ENCODE assay signal across 8 cellular contexts in the genomic region with DNA sequence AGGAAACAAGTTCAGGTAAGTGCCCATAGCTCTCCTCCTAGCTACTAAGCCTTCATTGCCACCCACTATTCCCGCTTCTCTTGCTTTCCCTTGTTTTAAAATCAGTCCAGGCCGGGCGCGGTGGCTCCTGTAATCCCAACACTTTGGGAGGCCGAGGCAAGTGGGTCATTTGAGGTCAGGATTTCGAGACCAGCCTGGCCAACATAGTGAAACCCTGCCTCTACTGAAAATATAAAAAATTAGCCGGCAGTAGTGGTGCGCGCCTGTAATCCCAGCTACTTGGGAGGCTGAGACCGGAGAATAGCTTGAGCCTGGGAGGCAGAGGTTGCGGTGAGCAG. TPM values are rescaled to one million over a fixed set of nuclear protein-coding genes. Genes with fewer than 3 reads are reported as not detected.
A peak's percentile ranks its signal among the peaks of the same experiment; 100 is the strongest.
DNase-seq lines count a peak whose midpoint lies in the region; ATAC-seq and TF ChIP-seq lines count a peak whose summit lies in the region.

No MANE protein-coding gene starts in this region.

- H3K23ac ChIP-seq in H9 (ENCODE audit: insufficient read length, low read depth, low read length) = no peak overlapping the region

- H3K79me1 ChIP-seq in H9 (ENCODE audit: insufficient read depth, low read depth, low read length, poor library complexity, severe bottlenecking) = no peaks in the 10 kb centered on the region

- H3K4me2 ChIP-seq in H9 (ENCODE audit: insufficient read depth, insufficient read length, low read length) = peak overlapping the region; percentile 47

- H3K36me3 Mint-ChIP-seq in H9 (ENCODE audit: insufficient read depth in 1 of 3, low read depth in 3 of 3) = no peaks in the 10 kb centered on the region
- no peaks in the 10 kb centered on the region for H3K36me3 Mint-ChIP-seq in activated T-helper 17 cell treated with anti-CD3 and anti-CD28 coated beads, Interleukin-2, amount 50 U/mL, for 72 hours (ENCODE audit: low read depth)
- no peaks in the 10 kb centered on the region for H3K36me3 Mint-ChIP-seq in stimulated activated memory B cell treated with anti-CD40 and anti-IgM and Interleukin-4, amounts not matched to agents 10 μg/mL and 1 μg/mL and 100 μg/mL, for 72 hours

- H3K4me1 ChIP-seq in H9 (ENCODE audit: insufficient read depth, low read length) = no peaks in the 10 kb centered on the region; the same call in 1 of the 2 replicates
- peaks cover 14 to 23% (median 21%) of the 10 kb centered on the region in 3 donors for H3K4me1 ChIP-seq in skeletal muscle tissue (ENCODE audit: control insufficient read depth in 3 of 3, insufficient read depth in 3 of 3, low read length in 3 of 3)

- DNase-seq in H9 (no peak), foreskin fibroblast (no peak), NCI-H187 treated with DMSO at 0.1 percent for 48 hours (lab: John Stamatoyannopoulos, UW) (no peak), SW480 (ENCODE audit: low spot score) (no peak)

- H3K9me3 ChIP-seq in H9 (ENCODE audit: control insufficient read depth, low read depth, low read length) (no peaks in the 10 kb centered on the region), skeletal muscle tissue (ENCODE audit: control insufficient read depth in 3 of 3, low read length in 3 of 3) (no peaks in the 10 kb centered on the region)

- no peaks in the 10 kb centered on the region for H3K36me3 ChIP-seq in skeletal muscle tissue (ENCODE audit: control insufficient read depth in 3 of 3, insufficient read depth in 3 of 3, low read length in 3 of 3)

- peaks cover 31 to 37% of the 10 kb centered on the region in 2 experiments for H3K4me1 Mint-ChIP-seq in H9
- peaks cover 16% of the 10 kb centered on the region for H3K4me1 Mint-ChIP-seq in activated T-helper 17 cell treated with anti-CD3 and anti-CD28 coated beads, Interleukin-2, amount 50 U/mL, for 72 hours
- peaks cover 40% of the 10 kb centered on the region for H3K4me1 Mint-ChIP-seq in stimulated activated memory B cell treated with anti-CD40 and anti-IgM and Interleukin-4, amounts not matched to agents 10 μg/mL and 1 μg/mL and 100 μg/mL, for 72 hours

- H3K79me2 ChIP-seq in H9 (ENCODE audit: insufficient read depth, low read length) = no peaks in the 10 kb centered on the region; the same call in 1 of the 2 replicates

- no peak overlapping the region for H3K9ac ChIP-seq in H9 (ENCODE audit: extremely low read depth, insufficient read length, low read length)
- H3K9ac ChIP-seq in skeletal muscle tissue (ENCODE audit: low read depth in 1 of 3, low read length in 3 of 3) = no peak overlapping the region

- no peak overlapping the region for H2BK15ac ChIP-seq in H9 (ENCODE audit: low read depth, low read length)

- H3K14ac ChIP-seq in H9 (ENCODE audit: insufficient read depth, low read length) = no peak overlapping the region

- H3K27ac ChIP-seq in H9 (ENCODE audit: insufficient read length, low read depth, low read length) = no peak overlapping the region
- peak overlapping the region; percentile 37 for H3K27ac ChIP-seq in skeletal muscle tissue (ENCODE audit: low read depth, low read length)

- H3T11ph ChIP-seq in H9 (ENCODE audit: low read length) = no peak overlapping the region

- H2AK5ac ChIP-seq in H9 (ENCODE audit: insufficient read length, low read length) = no peak overlapping the region

- no peak overlapping the region for H3K27ac Mint-ChIP-seq in H9
- H3K27ac Mint-ChIP-seq in activated T-helper 17 cell treated with anti-CD3 and anti-CD28 coated beads, Interleukin-2, amount 50 U/mL, for 72 hours = peak overlapping the region; percentile 85
- H3K27ac Mint-ChIP-seq in stimulated activated memory B cell treated with anti-CD40 and anti-IgM and Interleukin-4, amounts not matched to agents 10 μg/mL and 1 μg/mL and 100 μg/mL, for 72 hours = no peak overlapping the region

- no peak overlapping the region for H2BK5ac ChIP-seq in H9 (ENCODE audit: insufficient read length, low read length)

- no peak overlapping the region for H2BK12ac ChIP-seq in H9 (ENCODE audit: insufficient read length, low read depth, low read length)

- H3K9me3 Mint-ChIP-seq in H9 = no peaks in the 10 kb centered on the region
- no peaks in the 10 kb centered on the region for H3K9me3 Mint-ChIP-seq in activated T-helper 17 cell treated with anti-CD3 and anti-CD28 coated beads, Interleukin-2, amount 50 U/mL, for 72 hours
- no peaks in the 10 kb centered on the region for H3K9me3 Mint-ChIP-seq in stimulated activated memory B cell treated with anti-CD40 and anti-IgM and Interleukin-4, amounts not matched to agents 10 μg/mL and 1 μg/mL and 100 μg/mL, for 72 hours

- no peaks in the 10 kb centered on the region for H4K20me1 ChIP-seq in H9 (ENCODE audit: control insufficient read depth, insufficient read depth, insufficient read length)

- no peak overlapping the region for H3K18ac ChIP-seq in H9 (ENCODE audit: insufficient read length, low read depth, low read length)

- peak overlapping the region in 1 of 2 experiments; percentile 75; a peak in 2 of 5 replicates for H3K4me3 Mint-ChIP-seq in H9
- H3K4me3 Mint-ChIP-seq in activated T-helper 17 cell treated with anti-CD3 and anti-CD28 coated beads, Interleukin-2, amount 50 U/mL, for 72 hours = peak overlapping the region; percentile 93
- H3K4me3 Mint-ChIP-seq in stimulated activated memory B cell treated with anti-CD40 and anti-IgM and Interleukin-4, amounts not matched to agents 10 μg/mL and 1 μg/mL and 100 μg/mL, for 72 hours = no peak overlapping the region

- peaks cover 3% of the 10 kb centered on the region for H3K23me2 ChIP-seq in H9 (ENCODE audit: insufficient read length, low read depth, low read length, poor library complexity, severe bottlenecking)

- no peak overlapping the region for H4K91ac ChIP-seq in H9 (ENCODE audit: insufficient read length, low read depth, low read length)

- WGBS in H9 (ENCODE audit: extremely low coverage, insufficient read length, low lambda C conversion rate) = no CpG with 5 or more reads among the region's 11 CpGs

- H3K56ac ChIP-seq in H9 (ENCODE audit: insufficient read length, low read depth, low read length) = no peak overlapping the region

- TF ChIP-seq CTCF in H9 (conservative IDR thresholded peaks at IDR 0.05) = no peak
- TF ChIP-seq CTCF in foreskin fibroblast (IDR thresholded peaks at IDR 0.05; ENCODE audit: low read depth, low read length) = no peak

- no peak for ATAC-seq in activated T-helper 17 cell treated with anti-CD3 and anti-CD28 coated beads, Interleukin-2, amount 50 U/mL, for 72 hours (replicated peaks)
- no peak for ATAC-seq in stimulated activated memory B cell treated with anti-CD40 and anti-IgM and Interleukin-4, amounts not matched to agents 10 μg/mL and 1 μg/mL and 100 μg/mL, for 72 hours
- ATAC-seq in HG03469 (IDR thresholded peaks at IDR 0.05; ENCODE audit: unreplicated experiment) = no peak

- no peak overlapping the region for H4K5ac ChIP-seq in H9 (ENCODE audit: insufficient read length, low read depth, low read length)

- H3K27me3 ChIP-seq in H9 (ENCODE audit: insufficient read depth, low read length) (no peaks in the 10 kb centered on the region), skeletal muscle tissue (ENCODE audit: control insufficient read depth in 3 of 3, insufficient read depth in 3 of 3, low read length in 3 of 3) (peaks cover 0 to 7% (median 0%) of the 10 kb centered on the region in 3 donors)

- peak overlapping the region; percentile 21 to 60 for H3K4me3 ChIP-seq in foreskin fibroblast (ENCODE audit: low read depth in 1 of 2, low read length in 2 of 2)
- peak overlapping the region in 2 of 3 donors; percentile 55 to 71 for H3K4me3 ChIP-seq in skeletal muscle tissue (ENCODE audit: low read length in 3 of 3)

- H2BK120ac ChIP-seq in H9 (ENCODE audit: low read depth, low read length, poor library complexity, severe bottlenecking) = no peak overlapping the region

- H2BK20ac ChIP-seq in H9 (ENCODE audit: low read depth, low read length, poor library complexity, severe bottlenecking) = no peak overlapping the region

- peaks cover 3% of the 10 kb centered on the region; the same call in 1 of the 2 replicates for H3K27me3 Mint-ChIP-seq in H9 (ENCODE audit: low read depth)
- peaks cover 14% of the 10 kb centered on the region for H3K27me3 Mint-ChIP-seq in activated T-helper 17 cell treated with anti-CD3 and anti-CD28 coated beads, Interleukin-2, amount 50 U/mL, for 72 hours
- peaks cover 28% of the 10 kb centered on the region for H3K27me3 Mint-ChIP-seq in stimulated activated memory B cell treated with anti-CD40 and anti-IgM and Interleukin-4, amounts not matched to agents 10 μg/mL and 1 μg/mL and 100 μg/mL, for 72 hours

- H4K8ac ChIP-seq in H9 (replicated peaks; ENCODE audit: insufficient read length, low read depth, low read length) = no peak overlapping the region

- H2AFZ ChIP-seq in H9 (ENCODE audit: low read length) = no peak overlapping the region

- no peak overlapping the region for H3K4ac ChIP-seq in H9 (ENCODE audit: low read depth, low read length)

RNA-seq across cellular contexts. Expression of gene CTTNBP2NL, which starts 4.4 kb away (rescaled TPM):
- 38.1 and 38.8 TPM in 2 replicates for total RNA-seq in H9 (2021)
- total RNA-seq in activated T-helper 17 cell treated with anti-CD3 and anti-CD28 coated beads, Interleukin-2, amount 50 U/mL, for 72 hours = 1 to 10 TPM; 4.0 to 7.2 TPM
- 8.4 TPM for total RNA-seq in skeletal muscle tissue
